Comparison of ENCODE assay signal across 26 cellular contexts in the genomic region with DNA sequence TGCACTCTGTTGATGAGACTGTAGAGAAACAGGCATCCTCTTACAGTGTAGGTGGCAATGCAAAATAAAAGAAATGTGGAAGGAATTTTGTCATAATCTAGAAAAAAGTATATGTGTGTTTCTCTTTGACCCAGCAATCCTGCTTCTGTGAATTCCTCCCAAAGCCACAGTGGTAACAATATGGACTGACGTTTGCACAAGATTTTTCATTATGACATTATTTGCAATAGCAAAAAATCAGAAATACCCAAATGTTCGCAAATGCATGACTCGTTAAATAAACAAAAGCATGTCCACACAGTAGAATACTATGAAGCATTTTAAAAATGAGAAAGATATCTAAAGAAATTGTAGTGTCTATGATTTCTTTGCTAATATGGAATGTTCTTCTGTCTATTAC.
DNase-seq lines count a peak whose midpoint lies in the region; ATAC-seq and TF ChIP-seq lines count a peak whose summit lies in the region.
"Had no signal": no experiment of that assay in that cellular context is flagged by ENCODE, and none has a peak within 500 bp of the region (broad histone marks: within the 10 kb centered on the region; RNA-seq: fewer than 3 reads in every experiment).

No MANE protein-coding gene starts in this region.

- no peak for TF ChIP-seq CTCF in AG04449 (IDR thresholded peaks at IDR 0.05; ENCODE audit: insufficient read depth, low read length, missing control alignments)
- no peak for TF ChIP-seq CTCF in cardiac fibroblast (IDR thresholded peaks at IDR 0.05; ENCODE audit: low read depth, low read length)
- no peak for TF ChIP-seq CTCF in foreskin fibroblast (IDR thresholded peaks at IDR 0.05; ENCODE audit: low read depth, low read length)

- POLR2A ChIA-PET in AG04449 (lab: Yijun Ruan, JAX) = no interaction called here

- H3K4me3 ChIP-seq in AG04449 (ENCODE audit: low read depth, low read length) = no peak overlapping the region
- no peak overlapping the region for H3K4me3 ChIP-seq in cardiac fibroblast (replicated peaks in 1 of 2; ENCODE audit: low read depth in 2 of 2, low read length in 2 of 2)
- H3K4me3 ChIP-seq in foreskin fibroblast (ENCODE audit: low read depth in 1 of 2, low read length in 2 of 2) = no peak overlapping the region
- H3K4me3 ChIP-seq: esophagus squamous epithelium, left lung, sigmoid colon had no signal

- DNase-seq in AG04449 (ENCODE audit: low read depth, low spot score) (peak; percentile 50), HS-5 (ENCODE audit: low read depth) (peak; percentile 41), cardiac fibroblast (ENCODE audit: low read depth in 2 of 2) (peak; percentile 39 to 81), foreskin fibroblast (peak; percentile 63 to 81)
- no peak for DNase-seq in activated CD8-positive, alpha-beta memory T cell treated with anti-CD3 and anti-CD28 coated beads, Interleukin-2, amount 50 U/mL, for 48 hours
- DNase-seq in activated CD8-positive, alpha-beta memory T cell treated with anti-CD3 and anti-CD28 coated beads for 24 hours = no peak
- DNase-seq: ACHN; activated CD8-positive, alpha-beta T cell treated with anti-CD3 and anti-CD28 coated beads, Interleukin-2, amount 10 ng/mL, durations not matched to agents 7 days and 5 days; activated naive CD4-positive, alpha-beta T cell treated with anti-CD3 and anti-CD28 coated beads for 36 hours; activated T-cell treated with anti-CD3 and anti-CD28 coated beads, Interleukin-2, amount 50 U/mL, for 4 hours; anterior cingulate cortex; effector memory CD8-positive, alpha-beta T cell; esophagus squamous epithelium; GF-D8; immature natural killer cell; Kasumi-1; left lung; NCI-H1092; nephron progenitor cell; OCI-M1; posterior cingulate gyrus; SHP77; sigmoid colon had no signal

- CTCF ChIA-PET in AG04449 (lab: Yijun Ruan, JAX) = interaction anchor here (1.3 kb wide), 1 partner anchor 249 kb away, joined by 5 read pairs; no protein-coding TSS in a partner anchor

- no peak for ATAC-seq in HG02852 (IDR thresholded peaks at IDR 0.05; ENCODE audit: unreplicated experiment)
- ATAC-seq in GM19455 (IDR thresholded peaks at IDR 0.05; ENCODE audit: unreplicated experiment) = no peak
- ATAC-seq: activated CD4-positive, CD25-positive, alpha-beta regulatory T cell treated with anti-CD3 and anti-CD28 coated beads, Interleukin-2, amount 50 U/mL, for 24 hours; activated CD8-positive, alpha-beta T cell treated with anti-CD3 and anti-CD28 coated beads, Interleukin-2, amount 10 ng/mL, durations not matched to agents 7 days and 5 days; activated T-cell treated with anti-CD3 and anti-CD28 coated beads, Interleukin-2, amount 50 U/mL, for 4 hours; effector memory CD8-positive, alpha-beta T cell; left lung had no signal

Comparison
In these comparisons a context has a peak if more than half of its experiments do, and no peak if none do; other contexts are left out.
1. DNase-seq: peak in AG04449 (single experiment), HS-5 (single experiment), cardiac fibroblast (2 of 2) and foreskin fibroblast (2 of 2); none in activated CD8-positive, alpha-beta memory T cell treated with anti-CD3 and anti-CD28 coated beads, Interleukin-2, amount 50 U/mL, for 48 hours (single experiment) and activated CD8-positive, alpha-beta memory T cell treated with anti-CD3 and anti-CD28 coated beads for 24 hours (single experiment).